Comparison of ENCODE assay signal across 8 cellular contexts in genomic region chr6:116615937-116616756, GRCh38. TPM values are rescaled to one million over a fixed set of nuclear protein-coding genes. Genes with fewer than 3 reads are reported as not detected.
DNase-seq lines count a peak whose midpoint lies in the region; ATAC-seq and TF ChIP-seq lines count a peak whose summit lies in the region.

RSPH4A (plus strand) TSS chr6:116616479; CDS start chr6:116616624, 145 bp downstream.

- no peaks in the 10 kb centered on the region for H3K36me3 Mint-ChIP-seq in activated naive CD8-positive, alpha-beta T cell treated with anti-CD3 and anti-CD28 coated beads, Interleukin-2, amount 10 ng/mL, durations not matched to agents 7 days and 5 days
- H3K36me3 Mint-ChIP-seq in osteocyte (ENCODE audit: unreplicated experiment): no peaks in the 10 kb centered on the region

- peaks cover 11% of the 10 kb centered on the region for H3K4me1 Mint-ChIP-seq in activated naive CD8-positive, alpha-beta T cell treated with anti-CD3 and anti-CD28 coated beads, Interleukin-2, amount 10 ng/mL, durations not matched to agents 7 days and 5 days
- peaks cover 13% of the 10 kb centered on the region for H3K4me1 Mint-ChIP-seq in osteocyte (ENCODE audit: unreplicated experiment)

- H3K9me3 Mint-ChIP-seq in activated naive CD8-positive, alpha-beta T cell treated with anti-CD3 and anti-CD28 coated beads, Interleukin-2, amount 10 ng/mL, durations not matched to agents 7 days and 5 days: no peaks in the 10 kb centered on the region
- peaks cover 3% of the 10 kb centered on the region for H3K9me3 Mint-ChIP-seq in osteocyte (ENCODE audit: unreplicated experiment)

- no peaks in the 10 kb centered on the region for H3K36me3 ChIP-seq in tibial artery

- no peaks in the 10 kb centered on the region for H3K9me3 ChIP-seq in tibial artery

- H3K27me3 Mint-ChIP-seq in activated naive CD8-positive, alpha-beta T cell treated with anti-CD3 and anti-CD28 coated beads, Interleukin-2, amount 10 ng/mL, durations not matched to agents 7 days and 5 days: peaks cover 38% of the 10 kb centered on the region
- peaks cover 43% of the 10 kb centered on the region for H3K27me3 Mint-ChIP-seq in osteocyte (ENCODE audit: unreplicated experiment)

- DNase-seq in GDM1 (lab: John Stamatoyannopoulos, UW) (peak; percentile 84), MV-4-11 (lab: John Stamatoyannopoulos, UW) (peak; percentile 85), Right ventricle myocardium superior (peak; percentile 94), osteocyte (ENCODE audit: extremely low spot score, unreplicated experiment) (peak; percentile 95), tibial artery (peak; percentile 91 to 96)
- peak; percentile 58 for DNase-seq in activated naive CD8-positive, alpha-beta T cell treated with anti-CD3 and anti-CD28 coated beads, Interleukin-2, amount 10 ng/mL, durations not matched to agents 7 days and 5 days

- H3K4me1 ChIP-seq in tibial artery: peaks cover 0 to 11% (median 3%) of the 10 kb centered on the region in 4 donors

- H3K27ac Mint-ChIP-seq in activated naive CD8-positive, alpha-beta T cell treated with anti-CD3 and anti-CD28 coated beads, Interleukin-2, amount 10 ng/mL, durations not matched to agents 7 days and 5 days: no peak within 1 kb of the TSS
- H3K27ac Mint-ChIP-seq in osteocyte (ENCODE audit: unreplicated experiment): peak within 1 kb of the TSS; percentile 90

- H3K27me3 ChIP-seq in tibial artery: no peaks in the 10 kb centered on the region

- intact Hi-C loops in Right ventricle myocardium superior (cut with DNase I): no loop called here
- intact Hi-C loops in tibial artery (cut with DNase I; ENCODE audit: low total_unique reads): no loop called here

- peak within 1 kb of the TSS in 1 of 2 donors; percentile 15 for H3K27ac ChIP-seq in tibial artery

- POLR2A ChIA-PET in activated naive CD8-positive, alpha-beta T cell treated with anti-CD3 and anti-CD28 coated beads, Interleukin-2, amount 10 ng/mL, durations not matched to agents 7 days and 5 days (lab: Charles Lee): interaction anchor here (0.6 to 1.0 kb wide), 3 partner anchors 45 to 336 kb away, joined by 3 to 4 read pairs (median 3); partner anchors contain the start of genes RWDD1 and TSPYL1

- peak; percentile 20 for TF ChIP-seq CTCF in osteocyte (IDR thresholded peaks at IDR 0.05)
- no peak for TF ChIP-seq CTCF in tibial artery (IDR thresholded peaks at IDR 0.05)

- peak within 1 kb of the TSS; percentile 83 for H3K4me3 Mint-ChIP-seq in activated naive CD8-positive, alpha-beta T cell treated with anti-CD3 and anti-CD28 coated beads, Interleukin-2, amount 10 ng/mL, durations not matched to agents 7 days and 5 days
- peak within 1 kb of the TSS; percentile 100 for H3K4me3 Mint-ChIP-seq in osteocyte (ENCODE audit: unreplicated experiment)

- H3K4me3 ChIP-seq in tibial artery: peak within 1 kb of the TSS; percentile 50 to 55

- ATAC-seq in HG02571 (IDR thresholded peaks at IDR 0.05; ENCODE audit: unreplicated experiment) (peak; percentile 99), SK-N-SH treated with all-trans-retinoic acid at 6 μM for 48 hours (peak; percentile 100), Right ventricle myocardium superior (ENCODE audit: poor library complexity) (peak; percentile 99)
- ATAC-seq in activated naive CD8-positive, alpha-beta T cell treated with anti-CD3 and anti-CD28 coated beads, Interleukin-2, amount 10 ng/mL, durations not matched to agents 7 days and 5 days (ENCODE audit: low read depth): peak; percentile 95

TF ChIP-seq in SK-N-SH treated with all-trans-retinoic acid at 6 μM for 48 hours, 23 proteins besides CTCF, POLR2A, EP300 and RAD21:
- TF ChIP-seq ZNF565 (CRISPR knock-in tag; conservative IDR thresholded peaks at IDR 0.05; ENCODE audit: low read depth) (no peak), CSRNP3 (CRISPR knock-in tag; IDR thresholded peaks at IDR 0.05) (no peak), ESRRG (CRISPR knock-in tag; IDR thresholded peaks at IDR 0.05) (no peak), ARNTL (CRISPR knock-in tag; IDR thresholded peaks at IDR 0.05; ENCODE audit: borderline replicate concordance, low read depth) (no peak), OSR1 (CRISPR knock-in tag; IDR thresholded peaks at IDR 0.05) (no peak), CREB5 (CRISPR knock-in tag; IDR thresholded peaks at IDR 0.05; ENCODE audit: low read depth) (no peak), BACH2 (CRISPR knock-in tag; IDR thresholded peaks at IDR 0.05; ENCODE audit: borderline replicate concordance) (no peak), TOX (CRISPR knock-in tag; IDR thresholded peaks at IDR 0.05; ENCODE audit: borderline replicate concordance) (no peak), ZNF70 (CRISPR knock-in tag; IDR thresholded peaks at IDR 0.05) (no peak), GLIS3 (CRISPR knock-in tag; IDR thresholded peaks at IDR 0.05) (no peak), SNAI2 (CRISPR knock-in tag; IDR thresholded peaks at IDR 0.05) (no peak)
- TF ChIP-seq, protein P1, sequence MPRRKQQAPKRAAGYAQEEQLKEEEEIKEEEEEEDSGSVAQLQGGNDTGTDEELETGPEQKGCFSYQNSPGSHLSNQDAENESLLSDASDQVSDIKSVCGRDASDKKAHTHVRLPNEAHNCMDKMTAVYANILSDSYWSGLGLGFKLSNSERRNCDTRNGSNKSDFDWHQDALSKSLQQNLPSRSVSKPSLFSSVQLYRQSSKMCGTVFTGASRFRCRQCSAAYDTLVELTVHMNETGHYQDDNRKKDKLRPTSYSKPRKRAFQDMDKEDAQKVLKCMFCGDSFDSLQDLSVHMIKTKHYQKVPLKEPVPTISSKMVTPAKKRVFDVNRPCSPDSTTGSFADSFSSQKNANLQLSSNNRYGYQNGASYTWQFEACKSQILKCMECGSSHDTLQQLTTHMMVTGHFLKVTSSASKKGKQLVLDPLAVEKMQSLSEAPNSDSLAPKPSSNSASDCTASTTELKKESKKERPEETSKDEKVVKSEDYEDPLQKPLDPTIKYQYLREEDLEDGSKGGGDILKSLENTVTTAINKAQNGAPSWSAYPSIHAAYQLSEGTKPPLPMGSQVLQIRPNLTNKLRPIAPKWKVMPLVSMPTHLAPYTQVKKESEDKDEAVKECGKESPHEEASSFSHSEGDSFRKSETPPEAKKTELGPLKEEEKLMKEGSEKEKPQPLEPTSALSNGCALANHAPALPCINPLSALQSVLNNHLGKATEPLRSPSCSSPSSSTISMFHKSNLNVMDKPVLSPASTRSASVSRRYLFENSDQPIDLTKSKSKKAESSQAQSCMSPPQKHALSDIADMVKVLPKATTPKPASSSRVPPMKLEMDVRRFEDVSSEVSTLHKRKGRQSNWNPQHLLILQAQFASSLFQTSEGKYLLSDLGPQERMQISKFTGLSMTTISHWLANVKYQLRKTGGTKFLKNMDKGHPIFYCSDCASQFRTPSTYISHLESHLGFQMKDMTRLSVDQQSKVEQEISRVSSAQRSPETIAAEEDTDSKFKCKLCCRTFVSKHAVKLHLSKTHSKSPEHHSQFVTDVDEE (CRISPR knock-in tag; IDR thresholded peaks at IDR 0.05): no peak

RNA-seq across cellular contexts. Expression of gene RSPH4A, which starts in this region (rescaled TPM):
- total RNA-seq in activated naive CD8-positive, alpha-beta T cell treated with anti-CD3 and anti-CD28 coated beads, Interleukin-2, amount 10 ng/mL, durations not matched to agents 7 days and 5 days: under 1 TPM; 0.14 to 0.22 TPM
- total RNA-seq in Right ventricle myocardium superior: not detected
- 0.24 and 0.38 TPM in 2 replicates for total RNA-seq in osteocyte

Comparison
In these comparisons a context has a peak if more than half of its experiments do, and no peak if none do; other contexts are left out.
1. Peak in DNase-seq and ATAC-seq in activated naive CD8-positive, alpha-beta T cell treated with anti-CD3 and anti-CD28 coated beads, Interleukin-2, amount 10 ng/mL, durations not matched to agents 7 days and 5 days; RNA of the gene not detected or under 1 TPM.
2. Peak in DNase-seq and ATAC-seq in Right ventricle myocardium superior; RNA of the gene not detected or under 1 TPM.
3. Peak in DNase-seq in osteocyte; RNA of the gene not detected or under 1 TPM.